Comparison of ENCODE assay signal across 30 cellular contexts in the genomic region with DNA sequence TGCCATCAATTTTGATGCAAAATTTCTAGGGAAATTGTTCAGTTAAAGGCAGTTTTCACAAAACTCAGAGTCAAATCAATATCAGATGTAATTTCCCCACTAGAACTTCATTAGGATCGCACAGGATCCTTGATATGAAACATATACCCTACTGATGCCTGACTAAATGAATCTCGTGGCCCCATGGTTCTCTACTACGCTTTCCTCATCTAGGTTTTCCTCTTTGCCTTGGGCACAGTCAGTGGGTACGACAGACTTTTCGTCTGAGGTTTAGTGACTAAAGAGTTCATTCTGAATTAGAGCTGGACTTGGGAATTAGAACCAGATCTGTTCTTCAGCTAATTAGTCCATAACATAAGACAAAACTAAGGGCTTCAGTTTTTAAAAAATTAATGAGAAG. TPM values are rescaled to one million over a fixed set of nuclear protein-coding genes. Genes with fewer than 3 reads are reported as not detected.
DNase-seq lines count a peak whose midpoint lies in the region; ATAC-seq and TF ChIP-seq lines count a peak whose summit lies in the region.
"Had no signal": no experiment of that assay in that cellular context is flagged by ENCODE, and none has a peak within 500 bp of the region (broad histone marks: within the 10 kb centered on the region; RNA-seq: fewer than 3 reads in every experiment).

No MANE protein-coding gene starts in this region.

- no peak for TF ChIP-seq CTCF in MCF 10A (IDR thresholded peaks at IDR 0.05; ENCODE audit: unreplicated experiment)
- TF ChIP-seq CTCF in mammary epithelial cell (conservative IDR thresholded peaks at IDR 0.05 in 1 of 2, IDR thresholded peaks at IDR 0.05 in 1 of 2; ENCODE audit: extremely low read depth in 1 of 2, insufficient read depth in 1 of 2, low read depth in 1 of 2, low read length in 2 of 2), result no peak
- TF ChIP-seq CTCF in brain microvascular endothelial cell (IDR thresholded peaks at IDR 0.05; ENCODE audit: low read depth, low read length, missing control alignments), result no peak
- TF ChIP-seq CTCF in neural progenitor cell (IDR thresholded peaks at IDR 0.05), result no peak

- ATAC-seq in HG03432 (IDR thresholded peaks at IDR 0.05; ENCODE audit: unreplicated experiment) (no peak), HG02885 (IDR thresholded peaks at IDR 0.05; ENCODE audit: poor library complexity, unreplicated experiment) (no peak), GM21786 (IDR thresholded peaks at IDR 0.05; ENCODE audit: unreplicated experiment) (no peak)
- ATAC-seq: effector memory CD8-positive, alpha-beta T cell; left lung; psoas muscle; sciatic nerve had no signal

- peaks cover 41% of the 10 kb centered on the region for H3F3A ChIP-seq in neural progenitor cell (ENCODE audit: low read depth)

- 98% methylated on average over 5 of the region's 5 CpGs for WGBS in mammary epithelial cell (ENCODE audit: low coverage, missing lambda C conversion rate)

- H3K36me3 Mint-ChIP-seq in MCF 10A (ENCODE audit: insufficient read depth, unreplicated experiment), result no peaks in the 10 kb centered on the region
- no peaks in the 10 kb centered on the region for H3K36me3 Mint-ChIP-seq in neural progenitor cell
- H3K36me3 Mint-ChIP-seq: activated naive CD8-positive, alpha-beta T cell treated with anti-CD3 and anti-CD28 coated beads, Interleukin-2, amount 10 ng/mL, durations not matched to agents 7 days and 5 days; CD4-positive, CD25-positive, alpha-beta regulatory T cell; naive B cell had no signal

- CTCF ChIA-PET in MCF 10A (lab: Yijun Ruan, JAX) (interaction anchor here (0.6 to 1.1 kb wide), 4 partner anchors 23 to 118 kb away, joined by 3 to 4 read pairs (median 3); no protein-coding TSS in a partner anchor), mammary epithelial cell (lab: Charles Lee; ENCODE audit: low non-redundant PET) (no interaction called here)

- no peak overlapping the region for H3K9ac ChIP-seq in mammary epithelial cell (ENCODE audit: insufficient read depth, low read length)
- no peak overlapping the region for H3K9ac ChIP-seq in neural progenitor cell

- H3K27me3 ChIP-seq in mammary epithelial cell (ENCODE audit: insufficient read depth, low read length) (no peaks in the 10 kb centered on the region), brain microvascular endothelial cell (replicated peaks) (no peaks in the 10 kb centered on the region), neural progenitor cell (no peaks in the 10 kb centered on the region)
- H3K27me3 ChIP-seq: ascending aorta, left lung, transverse colon had no signal

- dilution Hi-C loops in mammary epithelial cell (cut with HindIII; ENCODE audit: low sequenced_read_pairs), result no loop called here

- DNase-seq in MCF 10A (ENCODE audit: unreplicated experiment), result no peak
- no peak for DNase-seq in mammary epithelial cell
- no peak for DNase-seq in brain microvascular endothelial cell
- no peak for DNase-seq in neural progenitor cell (ENCODE audit: low spot score)
- no peak for DNase-seq in superior temporal gyrus (ENCODE audit: extremely low spot score)
- DNase-seq: 8988T; activated effector memory CD4-positive, alpha-beta T cell treated with anti-CD3 and anti-CD28 coated beads, Interleukin-2, amount 50 U/mL, for 16 hours; activated naive CD8-positive, alpha-beta T cell treated with anti-CD3 and anti-CD28 coated beads, Interleukin-2, amount 10 ng/mL, durations not matched to agents 7 days and 5 days; Calu3; CD4-positive, CD25-positive, alpha-beta regulatory T cell; DMS79; effector memory CD8-positive, alpha-beta T cell; GF-D8; glutamatergic neuron; left lung; naive B cell; NCI-H1048; NCI-H1694; NCI-H446 treated with DMSO at 0.1 percent for 48 hours; nucleus accumbens; psoas muscle; stimulated activated CD4-positive, alpha-beta T cell treated with anti-CD3 and anti-CD28 coated beads, Interleukin-4, amount 100 ng/mL, for 24 hours; transverse colon had no signal

- H3K27ac Mint-ChIP-seq in MCF 10A (ENCODE audit: low read depth, unreplicated experiment) (peak overlapping the region; percentile 84), neural progenitor cell (no peak overlapping the region)
- H3K27ac Mint-ChIP-seq: activated naive CD8-positive, alpha-beta T cell treated with anti-CD3 and anti-CD28 coated beads, Interleukin-2, amount 10 ng/mL, durations not matched to agents 7 days and 5 days; CD4-positive, CD25-positive, alpha-beta regulatory T cell; effector memory CD8-positive, alpha-beta T cell; naive B cell; T-helper 2 cell treated with Interferon-gamma antibody and Interleukin-4, amounts not matched to agents 5 μg/mL and 100 μg/mL, for 36 hours had no signal

- H4K20me1 ChIP-seq in mammary epithelial cell (ENCODE audit: insufficient read depth, low read length) (no peaks in the 10 kb centered on the region), neural progenitor cell (ENCODE audit: low read depth) (no peaks in the 10 kb centered on the region)

- H3K4me3 Mint-ChIP-seq in MCF 10A (ENCODE audit: unreplicated experiment) (no peak overlapping the region), neural progenitor cell (no peak overlapping the region)
- H3K4me3 Mint-ChIP-seq: activated naive CD8-positive, alpha-beta T cell treated with anti-CD3 and anti-CD28 coated beads, Interleukin-2, amount 10 ng/mL, durations not matched to agents 7 days and 5 days; CD4-positive, CD25-positive, alpha-beta regulatory T cell; effector memory CD8-positive, alpha-beta T cell; naive B cell; T-helper 2 cell treated with Interferon-gamma antibody and Interleukin-4, amounts not matched to agents 5 μg/mL and 100 μg/mL, for 36 hours had no signal

- H3K27me3 Mint-ChIP-seq in MCF 10A (ENCODE audit: insufficient read depth, unreplicated experiment) (no peaks in the 10 kb centered on the region), neural progenitor cell (ENCODE audit: insufficient read depth, low read depth) (peaks cover 3% of the 10 kb centered on the region)

- H3K4me1 ChIP-seq in mammary epithelial cell (ENCODE audit: insufficient read depth, low read length) (peaks cover 11% of the 10 kb centered on the region), neural progenitor cell (peaks cover 42% of the 10 kb centered on the region)
- H3K4me1 ChIP-seq: ascending aorta, left lung, psoas muscle, transverse colon had no signal

- H3K36me3 ChIP-seq in mammary epithelial cell (ENCODE audit: insufficient read depth, low read length) (no peaks in the 10 kb centered on the region), brain microvascular endothelial cell (replicated peaks) (no peaks in the 10 kb centered on the region), neural progenitor cell (no peaks in the 10 kb centered on the region)
- H3K36me3 ChIP-seq: ascending aorta, left lung, transverse colon had no signal

- in situ Hi-C loops in mammary epithelial cell (cut with MboI; ENCODE audit: low sequenced_read_pairs in 2 of 2) (no loop called here), brain microvascular endothelial cell (cut with HindIII; ENCODE audit: low pct_ligation_motif_present, low sequenced_read_pairs) (no loop called here)

- H3K27ac ChIP-seq in mammary epithelial cell (ENCODE audit: insufficient read depth, low read depth, low read length) (no peak overlapping the region), brain microvascular endothelial cell (peak overlapping the region; percentile 41), neural progenitor cell (peak overlapping the region; percentile 38)
- H3K27ac ChIP-seq: ascending aorta, left lung, psoas muscle, RWPE1, transverse colon had no signal

- H3K9me3 Mint-ChIP-seq in MCF 10A (ENCODE audit: unreplicated experiment) (no peaks in the 10 kb centered on the region), neural progenitor cell (peaks cover 13% of the 10 kb centered on the region)
- H3K9me3 Mint-ChIP-seq: activated naive CD8-positive, alpha-beta T cell treated with anti-CD3 and anti-CD28 coated beads, Interleukin-2, amount 10 ng/mL, durations not matched to agents 7 days and 5 days; CD4-positive, CD25-positive, alpha-beta regulatory T cell; effector memory CD8-positive, alpha-beta T cell; naive B cell; T-helper 2 cell treated with Interferon-gamma antibody and Interleukin-4, amounts not matched to agents 5 μg/mL and 100 μg/mL, for 36 hours had no signal

- intact Hi-C loops in MCF 10A (cut with micrococcal nuclease), result loop anchor here (1.0 kb wide), 1 partner anchor 117 kb away; a partner anchor contains a TSS
- intact Hi-C loops in mammary epithelial cell (cut with micrococcal nuclease), result no loop called here

- no peaks in the 10 kb centered on the region for H3K9me3 ChIP-seq in mammary epithelial cell (replicated peaks; ENCODE audit: insufficient read depth, low read length)
- no peaks in the 10 kb centered on the region for H3K9me3 ChIP-seq in neural progenitor cell (ENCODE audit: low read depth)
- H3K9me3 ChIP-seq: ascending aorta, left lung, psoas muscle, transverse colon had no signal

- H3K79me2 ChIP-seq in mammary epithelial cell (ENCODE audit: insufficient read depth, low read length) (no peaks in the 10 kb centered on the region), neural progenitor cell (ENCODE audit: low read depth) (no peaks in the 10 kb centered on the region)

- H3K4me1 Mint-ChIP-seq in MCF 10A (ENCODE audit: insufficient read depth, unreplicated experiment), result peaks cover 23% of the 10 kb centered on the region
- H3K4me1 Mint-ChIP-seq in neural progenitor cell, result peaks cover 34% of the 10 kb centered on the region
- H3K4me1 Mint-ChIP-seq: activated naive CD8-positive, alpha-beta T cell treated with anti-CD3 and anti-CD28 coated beads, Interleukin-2, amount 10 ng/mL, durations not matched to agents 7 days and 5 days; CD4-positive, CD25-positive, alpha-beta regulatory T cell; naive B cell had no signal

- H3K4me2 ChIP-seq in mammary epithelial cell (ENCODE audit: insufficient read depth, low read depth, low read length) (no peak overlapping the region), neural progenitor cell (no peak overlapping the region)

- POLR2A ChIA-PET in MCF 10A (lab: Yijun Ruan, JAX), result interaction anchor here (1.1 to 2.1 kb wide), 3 partner anchors 92 to 117 kb away, joined by 3 to 4 read pairs (median 3); a partner anchor contains a TSS

- no peak overlapping the region for H3K4me3 ChIP-seq in mammary epithelial cell (replicated peaks in 1 of 3; ENCODE audit: insufficient read depth in 1 of 3, low read depth in 2 of 3, low read length in 3 of 3)
- no peak overlapping the region for H3K4me3 ChIP-seq in brain microvascular endothelial cell (ENCODE audit: low read depth, low read length)
- no peak overlapping the region for H3K4me3 ChIP-seq in neural progenitor cell
- H3K4me3 ChIP-seq: ascending aorta, left lung, psoas muscle, transverse colon had no signal

- H2AFZ ChIP-seq in mammary epithelial cell (ENCODE audit: low read depth, low read length) (no peak overlapping the region), neural progenitor cell (replicated peaks) (no peak overlapping the region)

- BruUV-seq in MCF 10A (replicated peaks; lab: Mats Ljungman, UMichigan) (no TSS peak), mammary epithelial cell (replicated peaks; lab: Mats Ljungman, UMichigan) (no TSS peak)

RNA-seq across cellular contexts. Expression of a gene that starts 42.5 kb away (rescaled TPM):
- 39.2 and 58.8 TPM in 2 replicates for total RNA-seq in MCF 10A (2022)
- total RNA-seq in mammary epithelial cell, result 10 to 100 TPM; 24.0 to 44.9 TPM
- 23.4 TPM for polyA plus RNA-seq in mammary epithelial cell
- polyA minus RNA-seq in mammary epithelial cell, result 27.6 TPM
- total RNA-seq in neural progenitor cell (ENCODE audit: low replicate concordance), result 33.0 and 41.8 TPM in 2 replicates
